ENCODE assay signal across 9 cellular contexts in the genomic region with DNA sequence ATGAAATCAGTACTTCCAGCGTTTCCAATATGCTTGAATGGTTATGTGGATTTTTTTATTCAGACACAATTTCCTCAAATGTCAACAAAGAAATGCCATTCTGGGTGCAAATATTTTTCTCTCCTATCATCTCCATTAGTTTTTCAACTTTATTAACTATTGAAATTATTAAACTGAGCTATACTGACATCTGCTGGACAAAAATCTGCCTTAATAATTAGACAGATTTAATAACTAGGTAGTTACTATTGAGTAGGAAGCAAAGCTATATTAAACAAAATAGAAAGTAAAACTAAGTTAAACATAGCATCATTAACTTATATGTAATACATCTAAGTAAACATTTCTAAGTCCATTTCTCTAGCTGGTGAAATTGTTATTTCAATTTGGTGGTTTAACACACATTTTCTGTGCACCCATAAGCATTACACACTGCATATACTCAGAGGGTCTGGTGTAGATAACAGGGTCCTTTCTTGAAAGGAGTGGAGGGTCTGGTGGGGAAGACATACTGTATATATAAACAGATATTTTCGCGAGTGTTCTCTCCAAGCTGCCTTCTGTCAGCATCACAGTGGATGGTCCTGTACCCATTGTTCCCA.
DNase-seq lines count a peak whose midpoint lies in the region; ATAC-seq, FAIRE-seq and TF ChIP-seq lines count a peak whose summit lies in the region.
"Had no signal": no experiment of that assay in that cellular context is flagged by ENCODE, and none has a peak within 500 bp of the region (broad histone marks: within the 10 kb centered on the region; RNA-seq: fewer than 3 reads in every experiment).

No MANE protein-coding gene starts in this region.

- no peaks in the 10 kb centered on the region for H3K9me2 ChIP-seq in PC-3 (replicated peaks; ENCODE audit: low read length)

- no peak for TF ChIP-seq POLR2A in H54 (IDR thresholded peaks at IDR 0.05; ENCODE audit: low read depth, low read length)

- H4K20me1 ChIP-seq in PC-3 (ENCODE audit: low read length) = no peaks in the 10 kb centered on the region

- no peaks in the 10 kb centered on the region for H3F3A ChIP-seq in PC-3 (ENCODE audit: low read length, unreplicated experiment)

- H3K36me3 ChIP-seq in left ventricle myocardium inferior (no peaks in the 10 kb centered on the region), PC-3 (ENCODE audit: low read depth, low read length) (no peaks in the 10 kb centered on the region), upper lobe of right lung (no peaks in the 10 kb centered on the region)

- TF ChIP-seq CTCF in left ventricle myocardium inferior (IDR thresholded peaks at IDR 0.05; ENCODE audit: borderline replicate concordance) (peak; percentile 59), PC-3 (conservative IDR thresholded peaks at IDR 0.05; ENCODE audit: low read depth, low read length) (peak; percentile 72), upper lobe of right lung (IDR thresholded peaks at IDR 0.05) (peak; percentile 36)

- no TSS peak for BruUV-seq in PC-3 (replicated peaks; lab: Mats Ljungman, UMichigan)

- DNase-seq in left ventricle myocardium inferior = no peak
- DNase-seq in cardiac septum (ENCODE audit: low spot score) = no peak
- DNase-seq in PC-3 = peak; percentile 61
- no peak for DNase-seq in frontal cortex (ENCODE audit: low spot score in 2 of 2)
- DNase-seq in upper lobe of right lung = no peak
- DNase-seq in H54 (ENCODE audit: insufficient read length, low spot score) = no peak

- CTCF ChIA-PET in PC-3 (lab: Charles Lee) = interaction anchor here (0.6 kb wide), 1 partner anchor 385 kb away, joined by 4 read pairs; no protein-coding TSS in a partner anchor

- ATAC-seq in PC-3 = no peak; the same call in 1 of the 2 replicates
- peak; percentile 30 for ATAC-seq in upper lobe of right lung
- ATAC-seq in GM19324 (IDR thresholded peaks at IDR 0.05; ENCODE audit: low FRiP score, unreplicated experiment) = no peak
- no peak for ATAC-seq in HG03196 (IDR thresholded peaks at IDR 0.05; ENCODE audit: unreplicated experiment)

- H3K9me3 ChIP-seq in left ventricle myocardium inferior (replicated peaks) (no peaks in the 10 kb centered on the region), PC-3 (ENCODE audit: low read length) (no peaks in the 10 kb centered on the region), upper lobe of right lung (no peaks in the 10 kb centered on the region)

- H3K27ac ChIP-seq in left ventricle myocardium inferior (replicated peaks) (no peak overlapping the region), PC-3 (ENCODE audit: low read length) (no peak overlapping the region), upper lobe of right lung (no peak overlapping the region)

- H3K27me3 ChIP-seq in left ventricle myocardium inferior (ENCODE audit: low read depth) = no peaks in the 10 kb centered on the region
- peaks cover 12% of the 10 kb centered on the region; the same call in 1 of the 2 replicates for H3K27me3 ChIP-seq in PC-3 (ENCODE audit: low read length)
- no peaks in the 10 kb centered on the region for H3K27me3 ChIP-seq in upper lobe of right lung

- FAIRE-seq in frontal cortex (lab: Jason Lieb, UNC) (peak; percentile 91), H54 (lab: Jason Lieb, UNC) (no peak)

- H3K4me3 ChIP-seq in left ventricle myocardium inferior = no peak overlapping the region
- H3K4me3 ChIP-seq in PC-3 (ENCODE audit: low read length) = no peak overlapping the region
- no peak overlapping the region for H3K4me3 ChIP-seq in upper lobe of right lung
- H3K4me3 ChIP-seq: lung had no signal

- intact Hi-C loops in left ventricle myocardium inferior (cut with micrococcal nuclease) = loop anchor here (1.0 kb wide), 1 partner anchor 151 kb away; no protein-coding TSS in a partner anchor
- intact Hi-C loops in cardiac septum (cut with DNase I) = loop anchor here (5.0 kb wide), 1 partner anchor 152 kb away; no protein-coding TSS in a partner anchor
- intact Hi-C loops in PC-3 (cut with micrococcal nuclease) = loop anchor here (1.0 to 2.0 kb wide), 2 partner anchors 151 to 423 kb away; no protein-coding TSS in a partner anchor
- intact Hi-C loops in upper lobe of right lung (cut with DNase I) = no loop called here

- H3K4me2 ChIP-seq in PC-3 (ENCODE audit: low read length) = no peak overlapping the region

- POLR2A ChIA-PET in PC-3 (lab: Charles Lee; ENCODE audit: unreplicated experiment) = no interaction called here

- H2AFZ ChIP-seq in PC-3 (ENCODE audit: low read length) = no peak overlapping the region

- H3K79me2 ChIP-seq in PC-3 (ENCODE audit: low read length) = no peaks in the 10 kb centered on the region

- no peak overlapping the region for H3K9ac ChIP-seq in PC-3 (ENCODE audit: low read length)

- no peaks in the 10 kb centered on the region for H3K4me1 ChIP-seq in left ventricle myocardium inferior
- no peaks in the 10 kb centered on the region for H3K4me1 ChIP-seq in PC-3 (ENCODE audit: insufficient read depth, low read length)
- H3K4me1 ChIP-seq in upper lobe of right lung = no peaks in the 10 kb centered on the region
